Comparison of ENCODE assay signal across 8 cellular contexts in the genomic region with DNA sequence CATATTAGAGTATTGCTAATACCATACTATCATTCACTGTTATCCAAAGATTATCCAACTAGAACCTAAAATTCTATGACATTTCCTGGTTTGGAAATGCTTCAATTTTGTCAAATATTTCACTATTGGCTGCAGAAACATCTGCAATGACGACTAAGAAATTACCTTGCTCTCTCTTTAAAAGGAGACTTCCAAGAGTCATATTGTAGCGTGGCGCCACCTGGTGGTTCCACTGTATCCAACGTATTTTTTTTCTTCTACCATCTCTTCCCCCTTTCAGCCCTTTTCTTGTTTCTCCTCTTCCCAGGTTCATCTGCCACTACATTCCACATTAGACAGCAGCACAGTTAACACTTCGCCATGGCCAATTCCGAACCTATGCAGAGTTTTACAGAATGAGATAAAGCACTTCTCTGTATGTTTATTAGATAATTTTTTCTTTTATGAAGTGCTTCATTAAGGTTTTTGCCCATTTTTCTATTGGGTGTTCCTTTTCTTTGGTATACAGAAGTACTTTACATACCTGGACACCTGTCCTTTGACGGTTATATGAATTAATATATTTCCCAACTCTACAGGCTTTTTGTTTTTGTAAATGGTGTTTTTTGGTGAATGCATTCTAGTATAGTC.
DNase-seq lines count a peak whose midpoint lies in the region; ATAC-seq, FAIRE-seq and TF ChIP-seq lines count a peak whose summit lies in the region.

No MANE protein-coding gene starts in this region.

- ATAC-seq in GM18505 (IDR thresholded peaks at IDR 0.05; ENCODE audit: unreplicated experiment) (peak; percentile 42), HG03064 (IDR thresholded peaks at IDR 0.05; ENCODE audit: low read depth, unreplicated experiment) (peak; percentile 38), left lobe of liver (peak; percentile 98)

- DNase-seq in NCI-H345 (lab: John Stamatoyannopoulos, UW), result peak; percentile 57
- peak; percentile 81 to 82 for DNase-seq in activated CD4-positive, alpha-beta T cell treated with anti-CD3 and anti-CD28 coated beads for 24 hours (ENCODE audit: low read depth in 2 of 2)
- DNase-seq in cerebellum (ENCODE audit: low spot score), result peak; percentile 28
- peak; percentile 73 for DNase-seq in left lobe of liver (ENCODE audit: low spot score)
- peak; percentile 77 to 84 for DNase-seq in stimulated activated CD4-positive, alpha-beta T cell treated with anti-CD3 and anti-CD28 coated beads, Interleukin-4, amount 100 ng/mL, for 48 hours (ENCODE audit: low read depth in 2 of 2)

- peak; percentile 92 for FAIRE-seq in A204.1 (lab: Jason Lieb, UNC)

- no peak for TF ChIP-seq POLR2A in GM18505 (IDR thresholded peaks at IDR 0.05; ENCODE audit: borderline replicate concordance, extremely low read depth, insufficient read depth, insufficient read length)

Comparison
In these comparisons a context has a peak if more than half of its experiments do, and no peak if none do; other contexts are left out.
1. Peak in every context shown above with its lines: DNase-seq and ATAC-seq.
2. ATAC-seq: peak in every context shown above with its lines; median percentile 98 in left lobe of liver; 42 in GM18505; 38 in HG03064.
3. DNase-seq: peak in every context shown above with its lines; median percentile 82 in activated CD4-positive, alpha-beta T cell treated with anti-CD3 and anti-CD28 coated beads for 24 hours; 80 in stimulated activated CD4-positive, alpha-beta T cell treated with anti-CD3 and anti-CD28 coated beads, Interleukin-4, amount 100 ng/mL, for 48 hours; 73 in left lobe of liver; 57 in NCI-H345; 28 in cerebellum.